ENCODE assay signal across 8 cellular contexts in the genomic region with DNA sequence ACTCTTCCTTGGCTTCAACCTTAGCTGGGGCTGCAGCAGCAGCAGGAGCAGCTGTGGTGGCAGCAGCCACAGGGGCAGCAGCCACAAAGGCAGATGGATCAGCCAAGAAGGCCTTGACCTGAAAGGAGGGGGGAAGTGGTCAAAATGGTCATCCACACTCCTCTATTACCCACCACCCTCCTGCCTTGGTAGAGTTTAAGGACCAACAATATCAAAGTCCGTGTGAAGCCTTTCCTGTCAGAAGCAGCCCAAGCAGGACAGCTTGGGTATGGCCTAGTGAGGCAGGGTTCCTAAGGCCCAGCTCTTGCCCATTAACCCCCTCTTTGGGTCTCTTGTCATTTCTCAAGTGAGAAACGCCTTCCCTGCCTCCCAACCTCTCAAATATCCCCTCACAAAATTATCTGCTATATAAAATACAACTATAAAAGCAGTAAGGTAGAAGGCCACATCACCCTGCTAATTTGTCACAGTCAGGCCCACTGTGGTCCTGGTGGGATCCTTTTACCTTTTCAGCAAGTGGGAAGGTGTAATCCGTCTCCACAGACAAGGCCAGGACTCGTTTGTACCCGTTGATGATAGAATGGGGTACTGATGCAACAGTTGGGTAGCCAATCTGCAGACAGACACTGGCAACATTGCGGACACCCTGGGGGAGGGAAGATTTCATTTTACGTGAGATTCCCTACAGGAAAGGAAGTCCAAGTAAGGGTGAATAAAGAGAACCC. TPM values are rescaled to one million over a fixed set of nuclear protein-coding genes. Genes with fewer than 3 reads are reported as not detected.
DNase-seq lines count a peak whose midpoint lies in the region; ATAC-seq and TF ChIP-seq lines count a peak whose summit lies in the region.
"Not testable (repeated sequence)": the region's sequence is repeated elsewhere in the genome, so short reads cannot be mapped to it uniquely, and the experiment has no call there.

No MANE protein-coding gene starts in this region.

- peak overlapping the region; percentile 3 for H3K27ac ChIP-seq in CD4-positive, alpha-beta memory T cell (ENCODE audit: low read depth, low read length)
- H3K27ac ChIP-seq in HCT116 (ENCODE audit: low read depth, low read length) (peak overlapping the region; percentile 86), mammary epithelial cell (ENCODE audit: insufficient read depth, low read depth, low read length) (peak overlapping the region; percentile 6)

- H3K27me3 Mint-ChIP-seq in CD4-positive, alpha-beta memory T cell; T-helper 1 cell treated with Interleukin-12 subunit alpha and Interleukin-12 subunit beta and Interleukin-4 antibody, amounts not matched to agents 30 μg/mL and 1 μg/mL, for 36 hours (ENCODE audit: low read depth); mesothelial cell of epicardium (ENCODE audit: low read depth); stimulated activated naive B cell treated with anti-CD40 and anti-IgM and Interleukin-4, amounts not matched to agents 10 μg/mL and 1 μg/mL and 100 μg/mL, for 72 hours: not testable (repeated sequence)

- CTCF ChIA-PET in CD4-positive, alpha-beta memory T cell (lab: Charles Lee; ENCODE audit: partially characterized antibody) = interaction anchor here (1.1 to 6.2 kb wide), 4 partner anchors 31 to 105 kb away, joined by 3 to 87 read pairs (median 4); a partner anchor contains a TSS
- CTCF ChIA-PET in HCT116 (lab: Charles Lee) = interaction anchor here (0.5 to 1.8 kb wide), 2 partner anchors 34 to 68 kb away, joined by 4 to 6 read pairs; a partner anchor contains a TSS
- CTCF ChIA-PET in mammary epithelial cell (lab: Charles Lee; ENCODE audit: low non-redundant PET) = not testable (repeated sequence)

- dilution Hi-C loops in mammary epithelial cell (cut with HindIII; ENCODE audit: low sequenced_read_pairs) = not testable (repeated sequence)

- not testable (repeated sequence) for H3K9me3 Mint-ChIP-seq in CD4-positive, alpha-beta memory T cell; T-helper 1 cell treated with Interleukin-12 subunit alpha and Interleukin-12 subunit beta and Interleukin-4 antibody, amounts not matched to agents 30 μg/mL and 1 μg/mL, for 36 hours; mesothelial cell of epicardium; stimulated activated naive B cell treated with anti-CD40 and anti-IgM and Interleukin-4, amounts not matched to agents 10 μg/mL and 1 μg/mL and 100 μg/mL, for 72 hours

- H3K79me2 ChIP-seq in HCT116 (ENCODE audit: insufficient read depth, low read length) (peaks cover 74% of the 10 kb centered on the region), mammary epithelial cell (ENCODE audit: insufficient read depth, low read length) (peaks cover 76% of the 10 kb centered on the region)

- not testable (repeated sequence) for TF ChIP-seq RAD21 in HCT116 (IDR thresholded peaks at IDR 0.05; ENCODE audit: low read depth)

- BruUV-seq in HCT116 (replicated peaks; lab: Mats Ljungman, UMichigan) = TSS peak; percentile 1
- BruUV-seq in mammary epithelial cell (replicated peaks; lab: Mats Ljungman, UMichigan) = not testable (repeated sequence)

- peaks cover 17% of the 10 kb centered on the region for H4K20me1 ChIP-seq in HCT116 (ENCODE audit: insufficient read depth)
- H4K20me1 ChIP-seq in mammary epithelial cell (ENCODE audit: insufficient read depth, low read length) = not testable (repeated sequence)

- not testable (repeated sequence) for H3K9me3 ChIP-seq in CD4-positive, alpha-beta memory T cell (ENCODE audit: control insufficient read depth in 1 of 2, low read length in 2 of 2); HCT116 (ENCODE audit: control insufficient read depth in 1 of 2, insufficient read depth in 1 of 2, low read depth in 1 of 2, low read length in 2 of 2); mammary epithelial cell (replicated peaks; ENCODE audit: insufficient read depth, low read length)

- TF ChIP-seq CTCF in HCT116 (IDR thresholded peaks at IDR 0.05 in 2 of 3, conservative IDR thresholded peaks at IDR 0.05 in 1 of 3; ENCODE audit: borderline replicate concordance in 1 of 3, insufficient read depth in 1 of 3, low read depth in 2 of 3, low read length in 2 of 3); NB4 (IDR thresholded peaks at IDR 0.05; ENCODE audit: low read depth, low read length); mammary epithelial cell (conservative IDR thresholded peaks at IDR 0.05 in 1 of 2, IDR thresholded peaks at IDR 0.05 in 1 of 2; ENCODE audit: extremely low read depth in 1 of 2, insufficient read depth in 1 of 2, low read depth in 1 of 2, low read length in 2 of 2); mesothelial cell of epicardium (IDR thresholded peaks at IDR 0.05; ENCODE audit: unreplicated experiment): not testable (repeated sequence)

- peak overlapping the region; percentile 86; the same call in 1 of the 2 replicates for H3K9ac ChIP-seq in HCT116 (ENCODE audit: low read length)
- H3K9ac ChIP-seq in mammary epithelial cell (ENCODE audit: insufficient read depth, low read length) = not testable (repeated sequence)

- peaks cover 32% of the 10 kb centered on the region for H3K36me3 ChIP-seq in CD4-positive, alpha-beta memory T cell (ENCODE audit: insufficient read depth, low read length)
- H3K36me3 ChIP-seq in HCT116 (ENCODE audit: control insufficient read depth in 1 of 2, insufficient read depth in 2 of 2, low read length in 2 of 2) (peaks cover 25 to 45% of the 10 kb centered on the region in 2 experiments), mammary epithelial cell (ENCODE audit: insufficient read depth, low read length) (peaks cover 34% of the 10 kb centered on the region)

- H3K4me1 Mint-ChIP-seq in CD4-positive, alpha-beta memory T cell = peaks cover 28 to 77% (median 48%) of the 10 kb centered on the region in 4 donors
- peaks cover 39% of the 10 kb centered on the region for H3K4me1 Mint-ChIP-seq in T-helper 1 cell treated with Interleukin-12 subunit alpha and Interleukin-12 subunit beta and Interleukin-4 antibody, amounts not matched to agents 30 μg/mL and 1 μg/mL, for 36 hours (ENCODE audit: low read depth)
- peaks cover 37% of the 10 kb centered on the region for H3K4me1 Mint-ChIP-seq in mesothelial cell of epicardium
- H3K4me1 Mint-ChIP-seq in stimulated activated naive B cell treated with anti-CD40 and anti-IgM and Interleukin-4, amounts not matched to agents 10 μg/mL and 1 μg/mL and 100 μg/mL, for 72 hours = peaks cover 33 to 59% of the 10 kb centered on the region in 2 donors

- ATAC-seq in HCT116; stimulated activated naive B cell treated with anti-CD40 and anti-IgM and Interleukin-4, amounts not matched to agents 10 μg/mL and 1 μg/mL and 100 μg/mL, for 72 hours (replicated peaks): not testable (repeated sequence)

- DNase-seq in CD4-positive, alpha-beta memory T cell; HCT116 (ENCODE audit: low read depth, low spot score); mammary epithelial cell; mesothelial cell of epicardium (ENCODE audit: low spot score in 2 of 2, unreplicated experiment in 2 of 2); stimulated activated naive B cell treated with anti-CD40 and anti-IgM and Interleukin-4, amounts not matched to agents 10 μg/mL and 1 μg/mL and 100 μg/mL, for 72 hours: not testable (repeated sequence)
- peak; percentile 59 for DNase-seq in NB4 (ENCODE audit: low read depth)
- DNase-seq in activated T-cell treated with anti-CD3 and anti-CD28 coated beads, Interleukin-2, amount 50 U/mL, for 48 hours = peak; percentile 46 to 52

- peak overlapping the region in 6 of 7 donors; percentile 24 to 98 (median 54) for H3K27ac Mint-ChIP-seq in CD4-positive, alpha-beta memory T cell
- H3K27ac Mint-ChIP-seq in T-helper 1 cell treated with Interleukin-12 subunit alpha and Interleukin-12 subunit beta and Interleukin-4 antibody, amounts not matched to agents 30 μg/mL and 1 μg/mL, for 36 hours = peak overlapping the region; percentile 41
- peak overlapping the region; percentile 21 for H3K27ac Mint-ChIP-seq in mesothelial cell of epicardium
- peak overlapping the region; percentile 91 for H3K27ac Mint-ChIP-seq in stimulated activated naive B cell treated with anti-CD40 and anti-IgM and Interleukin-4, amounts not matched to agents 10 μg/mL and 1 μg/mL and 100 μg/mL, for 72 hours

- peak overlapping the region in 4 of 8 donors; percentile 22 to 39 (median 28) for H3K4me3 Mint-ChIP-seq in CD4-positive, alpha-beta memory T cell
- peak overlapping the region; percentile 37 for H3K4me3 Mint-ChIP-seq in T-helper 1 cell treated with Interleukin-12 subunit alpha and Interleukin-12 subunit beta and Interleukin-4 antibody, amounts not matched to agents 30 μg/mL and 1 μg/mL, for 36 hours
- H3K4me3 Mint-ChIP-seq in mesothelial cell of epicardium = not testable (repeated sequence)
- peak overlapping the region; percentile 52 to 57 for H3K4me3 Mint-ChIP-seq in stimulated activated naive B cell treated with anti-CD40 and anti-IgM and Interleukin-4, amounts not matched to agents 10 μg/mL and 1 μg/mL and 100 μg/mL, for 72 hours

- not testable (repeated sequence) for TF ChIP-seq POLR2A in HCT116 (IDR thresholded peaks at IDR 0.05; ENCODE audit: borderline replicate concordance, extremely low read depth, insufficient read depth, insufficient read length); NB4 (IDR thresholded peaks at IDR 0.05; ENCODE audit: extremely low read depth, insufficient read length)

- intact Hi-C loops in CD4-positive, alpha-beta memory T cell (cut with micrococcal nuclease); HCT116 (cut with micrococcal nuclease); mammary epithelial cell (cut with micrococcal nuclease): not testable (repeated sequence)

- H3K36me3 Mint-ChIP-seq in CD4-positive, alpha-beta memory T cell = peaks cover 18 to 61% of the 10 kb centered on the region in 2 donors
- H3K36me3 Mint-ChIP-seq in T-helper 1 cell treated with Interleukin-12 subunit alpha and Interleukin-12 subunit beta and Interleukin-4 antibody, amounts not matched to agents 30 μg/mL and 1 μg/mL, for 36 hours (ENCODE audit: low read depth) = peaks cover 40% of the 10 kb centered on the region
- peaks cover 14% of the 10 kb centered on the region for H3K36me3 Mint-ChIP-seq in mesothelial cell of epicardium
- peaks cover 38 to 51% of the 10 kb centered on the region in 2 donors for H3K36me3 Mint-ChIP-seq in stimulated activated naive B cell treated with anti-CD40 and anti-IgM and Interleukin-4, amounts not matched to agents 10 μg/mL and 1 μg/mL and 100 μg/mL, for 72 hours

- H2AFZ ChIP-seq in HCT116 (ENCODE audit: low read depth, low read length, poor library complexity, severe bottlenecking); mammary epithelial cell (ENCODE audit: low read depth, low read length): not testable (repeated sequence)

- WGBS in mammary epithelial cell (ENCODE audit: low coverage, missing lambda C conversion rate) = 47% methylated on average over 7 of the region's 7 CpGs

- in situ Hi-C loops in mammary epithelial cell (cut with MboI; ENCODE audit: low sequenced_read_pairs in 2 of 2) = not testable (repeated sequence)

- POLR2A ChIA-PET in CD4-positive, alpha-beta memory T cell (lab: Charles Lee; ENCODE audit: partially characterized antibody) = interaction anchor here (0.8 to 8.9 kb wide), 5 partner anchors 31 to 300 kb away, joined by 3 to 241 read pairs (median 4); a partner anchor contains a TSS
- POLR2A ChIA-PET in HCT116 (lab: Charles Lee) = interaction anchor here (0.8 to 10.6 kb wide), 5 partner anchors 31 to 95 kb away, joined by 3 to 223 read pairs (median 5); a partner anchor contains a TSS

- H3K27me3 ChIP-seq in CD4-positive, alpha-beta memory T cell (ENCODE audit: insufficient read depth, low read length); HCT116 (ENCODE audit: insufficient read depth, low read length); mammary epithelial cell (ENCODE audit: insufficient read depth, low read length): not testable (repeated sequence)

- peaks cover 55% of the 10 kb centered on the region for H3K4me1 ChIP-seq in CD4-positive, alpha-beta memory T cell (ENCODE audit: insufficient read depth, low read length)
- H3K4me1 ChIP-seq in HCT116 (ENCODE audit: control insufficient read depth in 1 of 2, insufficient read depth in 2 of 2, low read length in 2 of 2) (peaks cover 23 to 57% of the 10 kb centered on the region in 2 experiments; a peak in 3 of 4 replicates), mammary epithelial cell (ENCODE audit: insufficient read depth, low read length) (peaks cover 55% of the 10 kb centered on the region)

- H3K9me2 ChIP-seq in HCT116 (ENCODE audit: insufficient read depth) = not testable (repeated sequence)

- RAD21 ChIA-PET in HCT116 (lab: Charles Lee; ENCODE audit: low non-redundant PET in 1 of 2, low total read pairs in 2 of 2, uncharacterized antibody in 2 of 2, unreplicated experiment in 2 of 2) = not testable (repeated sequence)

- H3K4me3 ChIP-seq in CD4-positive, alpha-beta memory T cell (ENCODE audit: low read length in 2 of 2); HCT116 (replicated peaks in 1 of 2; ENCODE audit: low read depth in 1 of 2, low read length in 2 of 2); mammary epithelial cell (replicated peaks in 1 of 3; ENCODE audit: insufficient read depth in 1 of 3, low read depth in 2 of 3, low read length in 3 of 3): not testable (repeated sequence)
- peak overlapping the region; percentile 49 for H3K4me3 ChIP-seq in NB4 (ENCODE audit: low read depth, low read length)

- peak overlapping the region; percentile 90 for H3K4me2 ChIP-seq in HCT116 (ENCODE audit: low read length)
- H3K4me2 ChIP-seq in mammary epithelial cell (ENCODE audit: insufficient read depth, low read depth, low read length) = peak overlapping the region; percentile 86

RNA-seq across cellular contexts. Expression of a gene that starts 2.5 kb away (rescaled TPM):
- total RNA-seq in CD4-positive, alpha-beta memory T cell = 100 to 1,000 TPM; 127 to 132 TPM
- polyA plus RNA-seq in CD4-positive, alpha-beta memory T cell = 10 to 100 TPM; 13.9 to 29.6 TPM
- 184 TPM for total RNA-seq in HCT116 (2021; ENCODE audit: unreplicated experiment)
- polyA plus RNA-seq in HCT116 (2012) = 94.9 and 100 TPM in 2 replicates
- 100 to 1,000 TPM in 1 of 2 donors, 10 to 100 TPM in 1; 92.5 to 109 TPM for total RNA-seq in mammary epithelial cell
- 45.7 TPM for polyA plus RNA-seq in mammary epithelial cell
- polyA minus RNA-seq in mammary epithelial cell = 341 TPM
- 121 to 134 TPM (median 127 TPM) in 3 replicates for total RNA-seq in mesothelial cell of epicardium

RNA-seq across cellular contexts. Expression of a gene that starts 3.9 kb away (rescaled TPM):
- total RNA-seq in CD4-positive, alpha-beta memory T cell = 1,000 to 10,000 TPM; 1,817 to 1,965 TPM
- 1,000 to 10,000 TPM; 1,342 to 2,125 TPM for polyA plus RNA-seq in CD4-positive, alpha-beta memory T cell
- total RNA-seq in HCT116 (2021; ENCODE audit: unreplicated experiment) (4,123 TPM), mammary epithelial cell (1,000 to 10,000 TPM; 2,131 to 2,307 TPM), mesothelial cell of epicardium (1,924 to 1,989 TPM (median 1,950 TPM) in 3 replicates)
- polyA plus RNA-seq in HCT116 (2012) = 6,734 and 7,674 TPM in 2 replicates
- polyA plus RNA-seq in mammary epithelial cell = 9,728 TPM
- polyA minus RNA-seq in mammary epithelial cell = 2,830 TPM

Comparison
In these comparisons a context has a peak if more than half of its experiments do, and no peak if none do; other contexts are left out.
1. H3K27ac ChIP-seq: peak in every context shown above with its lines; median percentile 86 in HCT116; 6 in mammary epithelial cell; 3 in CD4-positive, alpha-beta memory T cell.
2. H3K27ac Mint-ChIP-seq: peak in every context shown above with its lines; median percentile 91 in stimulated activated naive B cell treated with anti-CD40 and anti-IgM and Interleukin-4, amounts not matched to agents 10 μg/mL and 1 μg/mL and 100 μg/mL, for 72 hours; 54 in CD4-positive, alpha-beta memory T cell; 41 in T-helper 1 cell treated with Interleukin-12 subunit alpha and Interleukin-12 subunit beta and Interleukin-4 antibody, amounts not matched to agents 30 μg/mL and 1 μg/mL, for 36 hours; 21 in mesothelial cell of epicardium.